3 cellular contexts compared by ENCODE assay signal in the genomic region with DNA sequence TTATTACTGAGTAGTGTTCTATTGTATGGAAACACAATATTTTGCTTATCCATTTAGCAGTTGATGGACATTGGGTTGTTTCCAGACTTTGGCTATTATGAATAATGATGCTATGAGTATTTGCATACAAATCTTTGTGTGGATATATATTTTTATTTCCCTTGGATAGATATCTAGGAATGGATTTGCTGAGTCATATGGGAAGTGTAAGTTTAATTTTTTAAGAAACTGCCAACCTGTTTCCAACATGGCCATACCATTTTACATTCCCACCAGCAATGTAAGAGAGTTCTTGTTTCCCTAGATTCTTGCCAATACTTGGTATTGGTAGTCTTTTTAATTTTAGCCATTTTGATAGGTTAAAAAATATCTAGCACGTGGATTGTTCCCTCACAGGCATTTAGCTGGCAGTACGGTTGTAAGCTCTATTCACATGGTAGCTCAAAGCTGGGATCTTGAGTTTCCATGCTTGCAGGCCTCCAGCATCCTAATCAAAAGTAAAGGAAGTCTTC.
TF ChIP-seq lines count a peak whose summit lies in the region.

No MANE protein-coding gene starts in this region.

TF ChIP-seq in HEK293, 187 proteins besides CTCF, POLR2A, EP300 and RAD21:
- no peak for TF ChIP-seq ZNF221 (tag by site-specific recombination; IDR thresholded peaks at IDR 0.05; ENCODE audit: borderline replicate concordance)
- TF ChIP-seq ZNF184 (tag by site-specific recombination; IDR thresholded peaks at IDR 0.05): peak; percentile 95
- TF ChIP-seq ZNF777 (tag by site-specific recombination; IDR thresholded peaks at IDR 0.05; ENCODE audit: borderline replicate concordance): no peak
- TF ChIP-seq, protein P1, sequence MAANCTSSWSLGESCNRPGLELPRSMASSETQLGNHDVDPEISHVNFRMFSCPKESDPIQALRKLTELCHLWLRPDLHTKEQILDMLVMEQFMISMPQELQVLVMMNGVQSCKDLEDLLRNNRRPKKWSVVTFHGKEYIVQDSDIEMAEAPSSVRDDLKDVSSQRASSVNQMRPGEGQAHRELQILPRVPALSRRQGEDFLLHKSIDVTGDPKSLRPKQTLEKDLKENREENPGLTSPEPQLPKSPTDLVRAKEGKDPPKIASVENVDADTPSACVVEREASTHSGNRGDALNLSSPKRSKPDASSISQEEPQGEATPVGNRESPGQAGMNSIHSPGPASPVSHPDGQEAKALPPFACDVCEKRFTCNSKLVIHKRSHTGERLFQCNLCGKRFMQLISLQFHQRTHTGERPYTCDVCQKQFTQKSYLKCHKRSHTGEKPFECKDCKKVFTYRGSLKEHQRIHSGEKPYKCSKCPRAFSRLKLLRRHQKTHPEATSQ (tag by site-specific recombination; IDR thresholded peaks at IDR 0.05): no peak
- TF ChIP-seq OVOL3 (tag by site-specific recombination; IDR thresholded peaks at IDR 0.05): no peak
- TF ChIP-seq MZF1 (tag by site-specific recombination; IDR thresholded peaks at IDR 0.05; ENCODE audit: borderline replicate concordance): no peak

TF ChIP-seq in IMR-90, 13 proteins besides CTCF, POLR2A, EP300 and RAD21:
- peak; percentile 27; the same call in 1 of the 2 replicates for TF ChIP-seq NFE2L2 (IDR thresholded peaks at IDR 0.05; ENCODE audit: low read depth, low read length)
- TF ChIP-seq RFX5 (IDR thresholded peaks at IDR 0.05; ENCODE audit: low read depth, low read length): no peak
- TF ChIP-seq MXI1 (IDR thresholded peaks at IDR 0.05; ENCODE audit: borderline replicate concordance, low read depth, low read length): no peak

TF ChIP-seq in K562, 482 proteins besides CTCF, POLR2A, EP300 and RAD21:
- TF ChIP-seq MAFF (IDR thresholded peaks at IDR 0.05; ENCODE audit: low read length): peak; percentile 25; the same call in 1 of the 2 replicates
- no peak for TF ChIP-seq CHD1 (IDR thresholded peaks at IDR 0.05; ENCODE audit: low read length)
- peak; percentile 67 for TF ChIP-seq ZNF316 (IDR thresholded peaks at IDR 0.05)
- 0 out of 3 replicates have a peak, but pooled peaks of 1 of the 2 experiments have one; percentile 30 for TF ChIP-seq CBX3 (IDR thresholded peaks at IDR 0.05; ENCODE audit: borderline replicate concordance in 1 of 2, low read length in 2 of 2)
- peak; percentile 33; the same call in 1 of the 2 replicates for TF ChIP-seq C11orf30 (IDR thresholded peaks at IDR 0.05; ENCODE audit: low read depth)
- peak; percentile 55; the same call in 1 of the 2 replicates for TF ChIP-seq NFE2 (IDR thresholded peaks at IDR 0.05; ENCODE audit: low read depth)
- TF ChIP-seq TRIM28 (IDR thresholded peaks at IDR 0.05): 0 out of 2 replicates have a peak, but pooled peaks have one; percentile 36
- TF ChIP-seq RUNX1 (IDR thresholded peaks at IDR 0.05; ENCODE audit: low read depth): no peak
- peak; percentile 41 for TF ChIP-seq NFE2L1 (tag; IDR thresholded peaks at IDR 0.05; ENCODE audit: borderline replicate concordance, low read depth)
- TF ChIP-seq MAFG (tag; conservative IDR thresholded peaks at IDR 0.05): peak; percentile 52
- TF ChIP-seq BRD9 (IDR thresholded peaks at IDR 0.05; ENCODE audit: low read depth, partially characterized antibody): no peak
